9 cellular contexts compared by ENCODE assay signal in genomic region chr9:75200892-75201470, GRCh38.
DNase-seq lines count a peak whose midpoint lies in the region; ATAC-seq and TF ChIP-seq lines count a peak whose summit lies in the region.
"Had no signal": no experiment of that assay in that cellular context is flagged by ENCODE, and none has a peak within 500 bp of the region (broad histone marks: within the 10 kb centered on the region; RNA-seq: fewer than 3 reads in every experiment).

No MANE protein-coding gene starts in this region.

- no peak overlapping the region for H3K27ac ChIP-seq in ovary

- no peaks in the 10 kb centered on the region for H3K36me3 ChIP-seq in ovary

- no peak for ATAC-seq in GM18520 (IDR thresholded peaks at IDR 0.05; ENCODE audit: unreplicated experiment)

- WGBS in ovary, 3 donors: 29 to 46% (median 34%) methylated on average over 1 of the region's 1 CpG

- TF ChIP-seq CTCF in epithelial cell of esophagus (IDR thresholded peaks at IDR 0.05; ENCODE audit: insufficient read depth, low read depth, low read length, missing control alignments): peak; percentile 60
- peak in 2 of 3 donors; percentile 44 to 58 for TF ChIP-seq CTCF in ovary (IDR thresholded peaks at IDR 0.05)

- intact Hi-C loops in ovary (cut with DNase I): no loop called here

- H3K9me3 ChIP-seq in ovary: no peaks in the 10 kb centered on the region
- H3K9me3 ChIP-seq: Caco-2 had no signal

- H3K27me3 ChIP-seq in ovary: no peaks in the 10 kb centered on the region

- H3K4me3 ChIP-seq in epithelial cell of esophagus (ENCODE audit: low read length) (no peak overlapping the region), ovary (no peak overlapping the region)

- no peak for TF ChIP-seq EP300 in ovary (IDR thresholded peaks at IDR 0.05)

- peak; percentile 18 for DNase-seq in NCI-H146 (lab: John Stamatoyannopoulos, UW)
- no peak for DNase-seq in NCI-H146 treated with DMSO at 0.1 percent for 48 hours (lab: John Stamatoyannopoulos, UW; ENCODE audit: unreplicated experiment)
- DNase-seq in HT-29 (ENCODE audit: low spot score): peak; percentile 84
- DNase-seq in RPMI7951 (ENCODE audit: low read depth): peak; percentile 30
- peak; percentile 73 for DNase-seq in epithelial cell of esophagus (ENCODE audit: low read depth)
- DNase-seq in ovary: no peak
- no peak for DNase-seq in activated effector memory CD4-positive, alpha-beta T cell treated with anti-CD3 and anti-CD28 coated beads, Interleukin-2, amount 50 U/mL, for 16 hours

- no peak for TF ChIP-seq POLR2A in ovary (IDR thresholded peaks at IDR 0.05)

- H3K4me1 ChIP-seq in ovary (ENCODE audit: insufficient read depth): no peaks in the 10 kb centered on the region
- H3K4me1 ChIP-seq: Caco-2 had no signal

Comparison
In these comparisons a context has a peak if more than half of its experiments do, and no peak if none do; other contexts are left out.
1. DNase-seq: peak in NCI-H146 (single experiment), HT-29 (single experiment), RPMI7951 (single experiment) and epithelial cell of esophagus (single experiment); none in NCI-H146 treated with DMSO at 0.1 percent for 48 hours (single experiment), ovary (0 of 5) and activated effector memory CD4-positive, alpha-beta T cell treated with anti-CD3 and anti-CD28 coated beads, Interleukin-2, amount 50 U/mL, for 16 hours (single experiment).